Comparison of ENCODE assay signal across 8 cellular contexts in the genomic region with DNA sequence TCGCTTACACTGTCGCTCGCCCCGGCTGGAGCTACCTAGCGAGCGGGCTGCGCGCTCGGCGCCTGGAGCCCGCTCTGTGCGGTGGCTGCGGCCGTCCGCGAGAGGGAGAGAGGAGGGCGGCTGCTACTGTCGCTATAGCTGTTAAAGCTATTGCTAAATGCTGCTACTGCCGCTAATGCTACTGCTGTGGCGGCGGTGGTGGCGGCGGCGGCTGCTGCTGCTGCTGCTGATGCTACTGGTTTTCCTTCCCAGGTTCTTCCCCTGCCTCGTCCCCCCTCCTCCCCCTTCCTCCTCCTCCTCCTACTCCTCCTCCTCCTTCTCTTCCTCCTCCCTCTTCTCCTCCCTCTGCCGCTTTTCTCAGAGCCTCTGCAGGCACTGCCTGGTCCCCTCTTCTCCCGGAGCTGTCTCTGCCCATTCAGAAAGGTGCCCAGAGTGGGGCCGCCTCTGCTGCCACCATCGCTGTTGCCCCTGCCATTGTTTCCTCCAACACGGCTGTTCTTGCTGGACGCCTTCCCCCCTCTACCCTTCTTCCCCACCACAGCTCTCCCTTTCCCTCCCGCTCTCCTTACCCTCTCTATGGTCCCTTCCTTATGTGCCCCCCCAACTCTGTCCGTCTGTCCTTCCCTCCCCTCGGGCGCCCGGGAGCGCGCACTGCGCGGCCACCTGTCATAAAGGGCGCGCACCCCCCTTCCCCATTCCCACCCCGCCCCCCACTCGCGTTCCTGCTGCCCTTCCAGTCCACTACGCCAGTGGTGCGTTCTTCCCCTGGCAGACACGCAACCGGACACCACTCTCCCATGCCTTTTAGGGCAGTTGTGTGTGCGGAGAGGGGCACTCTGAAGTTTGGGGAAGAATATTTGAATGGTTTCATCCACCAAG. TPM values are rescaled to one million over a fixed set of nuclear protein-coding genes. Genes with fewer than 3 reads are reported as not detected.
DNase-seq lines count a peak whose midpoint lies in the region; ATAC-seq and TF ChIP-seq lines count a peak whose summit lies in the region.

Gene NEXMIF, minus strand, starts transcription at position 243 of the 879 bp plus-strand sequence.

- peak within 1 kb of the TSS in 1 of 2 donors; percentile 13 for H3K27ac ChIP-seq in aorta (ENCODE audit: low read depth in 1 of 2, low read length in 2 of 2)

- ATAC-seq in GM19452 (IDR thresholded peaks at IDR 0.05; ENCODE audit: unreplicated experiment) (peak; percentile 60), HG03521 (IDR thresholded peaks at IDR 0.05; ENCODE audit: unreplicated experiment) (peak; percentile 36), WTC11 (peak; percentile 81), aorta (ENCODE audit: low FRiP score) (peak; percentile 62)

- H3K27me3 ChIP-seq in aorta (ENCODE audit: control insufficient read depth in 1 of 2, insufficient read depth in 2 of 2, low read length in 1 of 2), result no peaks in the 10 kb centered on the region

- H3K4me1 ChIP-seq in aorta (ENCODE audit: control insufficient read depth in 1 of 2, insufficient read depth in 2 of 2, low read length in 2 of 2), result peaks cover 0 to 1% of the 10 kb centered on the region in 2 donors

- H3K4me1 Mint-ChIP-seq in WTC11, result 0 out of 2 replicates have a peak, but pooled peaks cover 7% of the 10 kb centered on the region
- no peaks in the 10 kb centered on the region for H3K4me1 Mint-ChIP-seq in nephron progenitor cell

- TF ChIP-seq CTCF in WTC11 (IDR thresholded peaks at IDR 0.05) (no peak), nephron progenitor cell (IDR thresholded peaks at IDR 0.05) (no peak)

- no peaks in the 10 kb centered on the region for H3K36me3 ChIP-seq in aorta (ENCODE audit: control insufficient read depth in 1 of 2, insufficient read depth in 2 of 2, low read length in 1 of 2)

- TF ChIP-seq POLR2A in erythroblast (IDR thresholded peaks at IDR 0.05; ENCODE audit: low read length), result no peak

- H3K4me3 ChIP-seq in aorta (ENCODE audit: low read length in 2 of 2), result peak within 1 kb of the TSS; percentile 3 to 43

- H3K4me3 Mint-ChIP-seq in WTC11 (peak within 1 kb of the TSS; percentile 78), nephron progenitor cell (peak within 1 kb of the TSS; percentile 88)

- WGBS in aorta, 2 donors, result 7 to 37% methylated on average over 36 to 50 of the region's 50 CpGs

- H3K9me3 Mint-ChIP-seq in WTC11 (no peaks in the 10 kb centered on the region), nephron progenitor cell (peaks cover 64% of the 10 kb centered on the region)

- H3K36me3 Mint-ChIP-seq in WTC11 (no peaks in the 10 kb centered on the region), nephron progenitor cell (ENCODE audit: low read depth) (no peaks in the 10 kb centered on the region)

- H3K9me3 ChIP-seq in aorta (ENCODE audit: control insufficient read depth, low read length), result no peaks in the 10 kb centered on the region

- POLR2A ChIA-PET in WTC11 (lab: Charles Lee), result no interaction called here

- H3K27ac Mint-ChIP-seq in WTC11 (no peak within 1 kb of the TSS), nephron progenitor cell (no peak within 1 kb of the TSS)

- CTCF ChIA-PET in WTC11 (lab: Charles Lee), result interaction anchor here (0.6 to 1.7 kb wide), 2 partner anchors 17 to 440 kb away, joined by 3 to 5 read pairs; no protein-coding TSS in a partner anchor

- H3K27me3 Mint-ChIP-seq in WTC11 (ENCODE audit: low read depth), result peaks cover 54% of the 10 kb centered on the region
- H3K27me3 Mint-ChIP-seq in nephron progenitor cell (ENCODE audit: low read depth, poor library complexity), result peaks cover 61% of the 10 kb centered on the region

- DNase-seq in DMS53 treated with DMSO at 0.1 percent for 48 hours (lab: John Stamatoyannopoulos, UW; ENCODE audit: unreplicated experiment) (peak; percentile 49), WTC11 (ENCODE audit: low spot score) (peak; percentile 8), erythroblast (lab: John Stamatoyannopoulos, UW) (peak; percentile 0 to 18), nephron progenitor cell (peak; percentile 61), aorta (peak in 1 of 2 donors; percentile 47), OCI-M2 (lab: John Stamatoyannopoulos, UW; ENCODE audit: unreplicated experiment) (no peak)

- intact Hi-C loops in aorta (cut with DNase I), result loop anchor here in 1 of 2 donors (10.0 kb wide), 2 partner anchors 311 to 619 kb away; partner anchors contain the start of gene RLIM

TF ChIP-seq in WTC11, 78 proteins besides CTCF, POLR2A, EP300 and RAD21:
- TF ChIP-seq, protein P1, sequence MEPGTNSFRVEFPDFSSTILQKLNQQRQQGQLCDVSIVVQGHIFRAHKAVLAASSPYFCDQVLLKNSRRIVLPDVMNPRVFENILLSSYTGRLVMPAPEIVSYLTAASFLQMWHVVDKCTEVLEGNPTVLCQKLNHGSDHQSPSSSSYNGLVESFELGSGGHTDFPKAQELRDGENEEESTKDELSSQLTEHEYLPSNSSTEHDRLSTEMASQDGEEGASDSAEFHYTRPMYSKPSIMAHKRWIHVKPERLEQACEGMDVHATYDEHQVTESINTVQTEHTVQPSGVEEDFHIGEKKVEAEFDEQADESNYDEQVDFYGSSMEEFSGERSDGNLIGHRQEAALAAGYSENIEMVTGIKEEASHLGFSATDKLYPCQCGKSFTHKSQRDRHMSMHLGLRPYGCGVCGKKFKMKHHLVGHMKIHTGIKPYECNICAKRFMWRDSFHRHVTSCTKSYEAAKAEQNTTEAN (CRISPR knock-in tag; IDR thresholded peaks at IDR 0.05), result no peak
- no peak for TF ChIP-seq ZNF317 (CRISPR knock-in tag; IDR thresholded peaks at IDR 0.05; ENCODE audit: borderline replicate concordance, low read depth)
- TF ChIP-seq ZNF263 (CRISPR knock-in tag; IDR thresholded peaks at IDR 0.05; ENCODE audit: low read depth), result peak; percentile 81
- no peak for TF ChIP-seq IRF1 (CRISPR knock-in tag; IDR thresholded peaks at IDR 0.05)
- TF ChIP-seq ZNF121 (CRISPR knock-in tag; IDR thresholded peaks at IDR 0.05), result no peak
- TF ChIP-seq, protein P2, sequence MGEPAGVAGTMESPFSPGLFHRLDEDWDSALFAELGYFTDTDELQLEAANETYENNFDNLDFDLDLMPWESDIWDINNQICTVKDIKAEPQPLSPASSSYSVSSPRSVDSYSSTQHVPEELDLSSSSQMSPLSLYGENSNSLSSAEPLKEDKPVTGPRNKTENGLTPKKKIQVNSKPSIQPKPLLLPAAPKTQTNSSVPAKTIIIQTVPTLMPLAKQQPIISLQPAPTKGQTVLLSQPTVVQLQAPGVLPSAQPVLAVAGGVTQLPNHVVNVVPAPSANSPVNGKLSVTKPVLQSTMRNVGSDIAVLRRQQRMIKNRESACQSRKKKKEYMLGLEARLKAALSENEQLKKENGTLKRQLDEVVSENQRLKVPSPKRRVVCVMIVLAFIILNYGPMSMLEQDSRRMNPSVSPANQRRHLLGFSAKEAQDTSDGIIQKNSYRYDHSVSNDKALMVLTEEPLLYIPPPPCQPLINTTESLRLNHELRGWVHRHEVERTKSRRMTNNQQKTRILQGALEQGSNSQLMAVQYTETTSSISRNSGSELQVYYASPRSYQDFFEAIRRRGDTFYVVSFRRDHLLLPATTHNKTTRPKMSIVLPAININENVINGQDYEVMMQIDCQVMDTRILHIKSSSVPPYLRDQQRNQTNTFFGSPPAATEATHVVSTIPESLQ (CRISPR knock-in tag; IDR thresholded peaks at IDR 0.05), result no peak

RNA-seq across cellular contexts. Expression of gene NEXMIF, which starts in this region (rescaled TPM):
- total RNA-seq in WTC11 (2021) (0.57 to 0.94 TPM (median 0.66 TPM) in 3 replicates), aorta (1 to 10 TPM; 3.2 to 4.1 TPM)
- polyA plus RNA-seq in aorta, result under 1 TPM in 1 of 2 donors, not detected in 1; 0.05 TPM

Comparison
In these comparisons a context has a peak if more than half of its experiments do, and no peak if none do; other contexts are left out.
1. Peak in DNase-seq and ATAC-seq in WTC11; RNA of the gene not detected or under 1 TPM.